Comparison of ENCODE assay signal across 14 cellular contexts in genomic region chr7:47474211-47474936, GRCh38.
DNase-seq lines count a peak whose midpoint lies in the region; ATAC-seq and TF ChIP-seq lines count a peak whose summit lies in the region.
"Had no signal": no experiment of that assay in that cellular context is flagged by ENCODE, and none has a peak within 500 bp of the region (broad histone marks: within the 10 kb centered on the region; RNA-seq: fewer than 3 reads in every experiment).

No MANE protein-coding gene starts in this region.

- H2AFZ ChIP-seq in ACC112 (ENCODE audit: low read length, unreplicated experiment) (no peak overlapping the region), OCI-LY1 (ENCODE audit: low read length) (no peak overlapping the region)

- intact Hi-C loops in psoas muscle (cut with DNase I) = no loop called here

- DNase-seq in erythroblast (lab: John Stamatoyannopoulos, UW) (peak; percentile 59 to 67), psoas muscle (no peak), caudate nucleus (lab: John Stamatoyannopoulos, UW) (no peak), T-cell (no peak), 8988T (no peak)
- DNase-seq: activated CD8-positive, alpha-beta memory T cell treated with anti-CD3 and anti-CD28 coated beads, Interleukin-2, amount 50 U/mL, for 4 hours; NCI-H187 treated with DMSO at 0.1 percent for 48 hours; NCI-H748 treated with DMSO at 0.1 percent for 48 hours had no signal

- H3K36me3 ChIP-seq in ACC112 (ENCODE audit: insufficient read depth, low read length) (peaks cover 16% of the 10 kb centered on the region; the same call in 1 of the 2 replicates), OCI-LY1 (ENCODE audit: insufficient read depth, low read length) (peaks cover 55% of the 10 kb centered on the region), psoas muscle (ENCODE audit: insufficient read depth in 1 of 2, low read depth in 1 of 2) (no peaks in the 10 kb centered on the region)

- H3K4me2 ChIP-seq in OCI-LY1 (ENCODE audit: low read length) = peak overlapping the region; percentile 45

- H3K36me3 Mint-ChIP-seq in T-cell = no peaks in the 10 kb centered on the region
- H3K36me3 Mint-ChIP-seq: natural killer cell had no signal

- H3K4me1 Mint-ChIP-seq in T-cell = no peaks in the 10 kb centered on the region
- H3K4me1 Mint-ChIP-seq: natural killer cell had no signal

- CTCF ChIA-PET in T-cell (lab: Charles Lee) = no interaction called here

- no peaks in the 10 kb centered on the region for H3K9me3 ChIP-seq in OCI-LY1 (ENCODE audit: low read length)
- H3K9me3 ChIP-seq in psoas muscle = no peaks in the 10 kb centered on the region

- H3K27me3 Mint-ChIP-seq in T-cell = peaks cover 0 to 6% of the 10 kb centered on the region in 2 donors
- H3K27me3 Mint-ChIP-seq: activated naive CD8-positive, alpha-beta T cell treated with anti-CD3 and anti-CD28 coated beads, Interleukin-2, amount 50 U/mL, for 24 hours had no signal

- ATAC-seq in psoas muscle (no peak), HG03025 (IDR thresholded peaks at IDR 0.05; ENCODE audit: low FRiP score, unreplicated experiment) (no peak), T-cell (replicated peaks in 1 of 4) (no peak)

- H3K9me3 Mint-ChIP-seq in T-cell = no peaks in the 10 kb centered on the region
- H3K9me3 Mint-ChIP-seq: activated naive CD8-positive, alpha-beta T cell treated with anti-CD3 and anti-CD28 coated beads, Interleukin-2, amount 50 U/mL, for 24 hours; natural killer cell had no signal

- no peak overlapping the region for H3K4me3 Mint-ChIP-seq in T-cell
- H3K4me3 Mint-ChIP-seq: activated naive CD8-positive, alpha-beta T cell treated with anti-CD3 and anti-CD28 coated beads, Interleukin-2, amount 50 U/mL, for 24 hours; natural killer cell had no signal

- H3K27me3 ChIP-seq in ACC112 (ENCODE audit: insufficient read depth, low read length) (no peaks in the 10 kb centered on the region), OCI-LY1 (ENCODE audit: insufficient read depth, low read length) (no peaks in the 10 kb centered on the region), psoas muscle (ENCODE audit: insufficient read depth in 3 of 3, low read length in 2 of 3) (no peaks in the 10 kb centered on the region)

- no peak overlapping the region for H3K27ac Mint-ChIP-seq in T-cell
- H3K27ac Mint-ChIP-seq: activated naive CD8-positive, alpha-beta T cell treated with anti-CD3 and anti-CD28 coated beads, Interleukin-2, amount 50 U/mL, for 24 hours; natural killer cell had no signal

- H3F3A ChIP-seq in OCI-LY1 (ENCODE audit: insufficient read depth, low read length) = 0 out of 2 replicates have a peak, but pooled peaks cover 3% of the 10 kb centered on the region

- 85 to 97% (median 94%) methylated on average over 2 of the region's 2 CpGs for WGBS in psoas muscle, 3 donors

- H3K4me3 ChIP-seq in ACC112 (ENCODE audit: low read depth, low read length) (no peak overlapping the region), OCI-LY1 (ENCODE audit: low read depth, low read length, poor library complexity, severe bottlenecking) (peak overlapping the region; percentile 11), psoas muscle (no peak overlapping the region)
- H3K4me3 ChIP-seq: dorsolateral prefrontal cortex had no signal

- H3K79me2 ChIP-seq in ACC112 (ENCODE audit: control insufficient read depth, insufficient read depth, low read length, unreplicated experiment) (peaks cover 42% of the 10 kb centered on the region), OCI-LY1 (ENCODE audit: insufficient read depth, low read length) (peaks cover 27% of the 10 kb centered on the region)

- H3K27ac ChIP-seq in ACC112 (ENCODE audit: low read depth, low read length) (peak overlapping the region; percentile 13; the same call in 1 of the 2 replicates), OCI-LY1 (ENCODE audit: low read depth, low read length, poor library complexity, severe bottlenecking) (peak overlapping the region; percentile 79), psoas muscle (peak overlapping the region; percentile 88), caudate nucleus (ENCODE audit: low read depth, low read length) (no peak overlapping the region)
- H3K27ac ChIP-seq: dorsolateral prefrontal cortex had no signal

- no peaks in the 10 kb centered on the region for H4K20me1 ChIP-seq in OCI-LY1 (ENCODE audit: insufficient read depth, low read length)

- no peak for TF ChIP-seq POLR2A in erythroblast (IDR thresholded peaks at IDR 0.05; ENCODE audit: low read length)

- POLR2A ChIA-PET in T-cell (lab: Charles Lee) = no interaction called here

- H3K9ac ChIP-seq in OCI-LY1 (ENCODE audit: low read length) = peak overlapping the region; percentile 23; the same call in 1 of the 2 replicates

- peaks cover 45% of the 10 kb centered on the region for H3K4me1 ChIP-seq in ACC112 (ENCODE audit: control insufficient read depth, insufficient read depth, low read length, unreplicated experiment)
- peaks cover 72% of the 10 kb centered on the region for H3K4me1 ChIP-seq in OCI-LY1 (ENCODE audit: insufficient read depth, low read length, severe bottlenecking)
- peaks cover 19% of the 10 kb centered on the region for H3K4me1 ChIP-seq in psoas muscle

- TF ChIP-seq CTCF in OCI-LY1 (IDR thresholded peaks at IDR 0.05; ENCODE audit: low read length) (no peak), psoas muscle (IDR thresholded peaks at IDR 0.05) (no peak)

- H3K9me2 ChIP-seq in OCI-LY1 (ENCODE audit: low read depth, low read length) = no peaks in the 10 kb centered on the region

Comparison
In these comparisons a context has a peak if more than half of its experiments do, and no peak if none do; other contexts are left out.
1. DNase-seq: peak in erythroblast (2 of 2); none in psoas muscle (0 of 2), caudate nucleus (0 of 61), T-cell (0 of 34) and 8988T (single experiment).